Comparison of ENCODE assay signal across 10 cellular contexts in the genomic region with DNA sequence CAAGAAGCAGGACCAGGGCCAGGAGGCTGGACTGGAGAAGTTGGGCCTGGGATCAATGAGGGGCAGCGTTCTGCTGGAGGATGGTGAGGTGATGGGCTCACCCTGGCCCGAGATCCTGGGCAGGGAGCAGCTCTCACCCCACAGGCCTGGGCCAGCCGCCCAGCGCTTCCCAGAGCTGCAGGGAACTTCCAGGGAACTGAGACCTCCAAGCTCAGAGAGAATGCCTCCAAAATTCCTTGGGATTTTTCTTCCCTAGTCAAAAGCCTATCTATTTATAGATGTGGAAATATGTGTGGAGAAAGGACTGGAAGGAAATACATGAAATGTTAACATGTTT.
DNase-seq lines count a peak whose midpoint lies in the region; ATAC-seq and TF ChIP-seq lines count a peak whose summit lies in the region.
"Had no signal": no experiment of that assay in that cellular context is flagged by ENCODE, and none has a peak within 500 bp of the region (broad histone marks: within the 10 kb centered on the region; RNA-seq: fewer than 3 reads in every experiment).

No MANE protein-coding gene starts in this region.

- peaks cover 8% of the 10 kb centered on the region for H3K9me3 Mint-ChIP-seq in MCF 10A (ENCODE audit: unreplicated experiment)

- TF ChIP-seq CTCF in breast epithelium (IDR thresholded peaks at IDR 0.05) (no peak), MCF 10A (IDR thresholded peaks at IDR 0.05; ENCODE audit: unreplicated experiment) (no peak), lung (IDR thresholded peaks at IDR 0.05; ENCODE audit: control extremely low read depth, extremely low read depth) (no peak)

- H3K4me1 ChIP-seq in breast epithelium (peaks cover 5 to 8% of the 10 kb centered on the region in 2 donors), lung (ENCODE audit: control insufficient read depth in 2 of 2, insufficient read depth in 2 of 2, low read length in 2 of 2) (peaks cover 4 to 12% of the 10 kb centered on the region in 2 donors), aorta (ENCODE audit: control insufficient read depth in 1 of 2, insufficient read depth in 2 of 2, low read length in 2 of 2) (peaks cover 0 to 5% of the 10 kb centered on the region in 2 donors)

- BruUV-seq in MCF 10A (replicated peaks; lab: Mats Ljungman, UMichigan): no TSS peak

- no peaks in the 10 kb centered on the region for H3K36me3 Mint-ChIP-seq in MCF 10A (ENCODE audit: insufficient read depth, unreplicated experiment)

- no peak for TF ChIP-seq POLR2A in breast epithelium (IDR thresholded peaks at IDR 0.05)

- H3K4me1 Mint-ChIP-seq in MCF 10A (ENCODE audit: insufficient read depth, unreplicated experiment): no peaks in the 10 kb centered on the region

- ATAC-seq in lung (ENCODE audit: insufficient read depth, low FRiP score) (peak; percentile 34), aorta (ENCODE audit: low FRiP score) (peak; percentile 87), GM19324 (IDR thresholded peaks at IDR 0.05; ENCODE audit: low FRiP score, unreplicated experiment) (no peak)

- CTCF ChIA-PET in MCF 10A (lab: Yijun Ruan, JAX): interaction anchor here (0.8 kb wide), 1 partner anchor 76 kb away, joined by 3 read pairs; no protein-coding TSS in a partner anchor

- H3K9me3 ChIP-seq in breast epithelium (no peaks in the 10 kb centered on the region), lung (ENCODE audit: control insufficient read depth in 2 of 2, insufficient read depth in 1 of 2, low read length in 1 of 2) (no peaks in the 10 kb centered on the region), aorta (ENCODE audit: control insufficient read depth, low read length) (no peaks in the 10 kb centered on the region)

- H3K27me3 ChIP-seq in breast epithelium (no peaks in the 10 kb centered on the region), lung (ENCODE audit: control insufficient read depth, insufficient read depth) (no peaks in the 10 kb centered on the region), aorta (ENCODE audit: control insufficient read depth in 1 of 2, insufficient read depth in 2 of 2, low read length in 1 of 2) (no peaks in the 10 kb centered on the region)

- POLR2A ChIA-PET in MCF 10A (lab: Yijun Ruan, JAX): no interaction called here

- no peak overlapping the region for H3K4me3 Mint-ChIP-seq in MCF 10A (ENCODE audit: unreplicated experiment)

- no peak overlapping the region for H3K27ac Mint-ChIP-seq in MCF 10A (ENCODE audit: low read depth, unreplicated experiment)

- DNase-seq in breast epithelium (ENCODE audit: low spot score in 2 of 2) (no peak), MCF 10A (ENCODE audit: unreplicated experiment) (no peak), lung (ENCODE audit: low spot score) (no peak), aorta (peak; percentile 89 to 90), SK-N-DZ (ENCODE audit: low spot score) (no peak), GOT3 (lab: John Stamatoyannopoulos, UW) (no peak)
- DNase-seq: NCI-H1417 treated with DMSO at 0.1 percent for 48 hours had no signal

- no peaks in the 10 kb centered on the region for H3K27me3 Mint-ChIP-seq in MCF 10A (ENCODE audit: insufficient read depth, unreplicated experiment)

- 48 to 75% (median 50%) methylated on average over 4 of the region's 4 CpGs for WGBS in adipose tissue, 3 donors
- WGBS in lung, 2 donors: 60 to 76% methylated on average over 4 of the region's 4 CpGs
- WGBS in aorta, 2 donors: 5 to 7% methylated on average over 4 of the region's 4 CpGs

- H3K36me3 ChIP-seq in breast epithelium (no peaks in the 10 kb centered on the region), lung (ENCODE audit: control insufficient read depth in 2 of 2, insufficient read depth in 2 of 2, low read length in 2 of 2) (no peaks in the 10 kb centered on the region), aorta (ENCODE audit: control insufficient read depth in 1 of 2, insufficient read depth in 2 of 2, low read length in 1 of 2) (no peaks in the 10 kb centered on the region)

- H3K27ac ChIP-seq in breast epithelium (peak overlapping the region; percentile 84 to 86), adipose tissue (ENCODE audit: low read depth, low read length) (peak overlapping the region; percentile 32), lung (ENCODE audit: low read depth in 1 of 2, low read length in 1 of 2) (peak overlapping the region; percentile 77 to 79), aorta (ENCODE audit: low read depth in 1 of 2, low read length in 2 of 2) (peak overlapping the region; percentile 95 to 98)
- H3K27ac ChIP-seq: C4-2B had no signal

- intact Hi-C loops in breast epithelium (cut with DNase I; ENCODE audit: low total_unique reads): no loop called here
- intact Hi-C loops in MCF 10A (cut with micrococcal nuclease): no loop called here
- intact Hi-C loops in aorta (cut with DNase I): loop anchor here in 1 of 2 donors (2.0 kb wide), 1 partner anchor 27 kb away; no protein-coding TSS in a partner anchor

- peak overlapping the region in 1 of 3 donors; percentile 47 for H3K4me3 ChIP-seq in breast epithelium
- H3K4me3 ChIP-seq in lung: no peak overlapping the region
- no peak overlapping the region for H3K4me3 ChIP-seq in aorta (ENCODE audit: low read length in 2 of 2)

Comparison
In these comparisons a context has a peak if more than half of its experiments do, and no peak if none do; other contexts are left out.
1. DNase-seq: peak in aorta (2 of 2); none in breast epithelium (0 of 2), MCF 10A (single experiment), lung (single experiment), SK-N-DZ (single experiment) and GOT3 (single experiment).
2. H3K27ac ChIP-seq: peak in every context shown above with its lines; median percentile 96 in aorta; 85 in breast epithelium; 78 in lung; 32 in adipose tissue.